Comparison of ENCODE assay signal across 8 cellular contexts in the genomic region with DNA sequence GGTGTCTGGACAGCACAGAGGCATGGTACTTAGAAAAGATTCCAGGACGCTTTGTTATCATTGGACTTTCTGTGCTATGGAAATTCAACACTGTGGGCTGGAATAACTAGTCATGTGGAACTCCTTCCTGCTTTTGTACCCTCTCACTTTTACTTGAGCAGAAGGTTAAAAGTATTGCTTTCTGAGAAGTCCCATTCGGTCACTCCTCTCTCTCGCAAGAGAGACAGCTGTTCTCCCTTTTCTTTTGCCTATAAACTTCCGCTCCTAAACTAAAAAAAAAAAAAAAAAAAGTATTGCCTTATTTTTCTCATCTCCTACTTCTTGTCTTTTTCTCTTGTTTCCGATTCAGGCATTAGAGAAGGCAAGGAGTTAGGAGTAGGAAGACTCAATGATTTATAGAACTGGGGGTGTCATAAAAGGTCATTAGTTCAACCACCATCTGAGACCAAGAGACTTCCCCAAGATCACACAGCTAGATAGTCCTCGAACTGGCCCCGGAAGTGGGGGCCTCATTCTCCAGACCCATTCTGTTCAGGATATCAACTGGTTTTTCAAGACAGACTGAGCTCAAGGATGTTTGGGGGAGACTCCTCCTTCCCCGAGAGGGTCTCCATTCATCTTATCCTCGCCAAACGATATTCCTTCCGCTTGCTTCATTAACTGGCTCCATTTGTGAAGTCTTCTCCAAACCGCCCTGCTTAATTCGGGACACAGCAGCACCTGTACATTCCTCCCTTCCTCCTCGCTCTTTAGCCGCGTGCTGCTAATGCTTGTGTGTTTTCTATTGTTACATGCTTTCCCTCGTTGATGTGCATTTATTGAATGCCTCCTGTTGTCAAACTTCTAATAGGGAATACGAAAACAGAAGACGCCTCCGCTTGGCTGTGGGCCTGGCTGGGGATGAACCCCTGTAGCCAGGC. TPM values are rescaled to one million over a fixed set of nuclear protein-coding genes. Genes with fewer than 3 reads are reported as not detected.
DNase-seq lines count a peak whose midpoint lies in the region; ATAC-seq, FAIRE-seq and TF ChIP-seq lines count a peak whose summit lies in the region.

No MANE protein-coding gene starts in this region.

- H3K79me1 ChIP-seq in mesendoderm (ENCODE audit: low read length) = no peaks in the 10 kb centered on the region

- peak; percentile 19 for ATAC-seq in HG02938 (IDR thresholded peaks at IDR 0.05; ENCODE audit: unreplicated experiment)
- ATAC-seq in HG03442 (IDR thresholded peaks at IDR 0.05; ENCODE audit: unreplicated experiment) = no peak

- H3K4me1 Mint-ChIP-seq in activated naive CD4-positive, alpha-beta T cell treated with anti-CD3 and anti-CD28 coated beads for 36 hours (ENCODE audit: low read depth) = peaks cover 38% of the 10 kb centered on the region
- peaks cover 36% of the 10 kb centered on the region for H3K4me1 Mint-ChIP-seq in dendritic cell treated with granulocyte-macrophage colony-stimulating factor and Interleukin-4, amounts not matched to agents 40 ng/mL and 50 ng/mL, for 4 days (ENCODE audit: low read depth)

- no peak overlapping the region for H4K5ac ChIP-seq in mesendoderm (ENCODE audit: low read length)

- H3K4ac ChIP-seq in mesendoderm (ENCODE audit: low read depth, low read length) = peak overlapping the region; percentile 4

- H3K9ac ChIP-seq in mesendoderm (ENCODE audit: low read length) = peak overlapping the region; percentile 87

- peak overlapping the region; percentile 96 for H3K56ac ChIP-seq in mesendoderm (ENCODE audit: low read length)

- no peaks in the 10 kb centered on the region for H3K27me3 Mint-ChIP-seq in activated naive CD4-positive, alpha-beta T cell treated with anti-CD3 and anti-CD28 coated beads for 36 hours (ENCODE audit: low read depth)
- H3K27me3 Mint-ChIP-seq in dendritic cell treated with granulocyte-macrophage colony-stimulating factor and Interleukin-4, amounts not matched to agents 40 ng/mL and 50 ng/mL, for 4 days = no peaks in the 10 kb centered on the region

- intact Hi-C loops in activated naive CD4-positive, alpha-beta T cell treated with anti-CD3 and anti-CD28 coated beads for 36 hours (cut with micrococcal nuclease) = loop anchor here (1.0 to 10.0 kb wide), 8 partner anchors 20 to 970 kb away; a partner anchor contains a TSS
- intact Hi-C loops in PC-9 (cut with micrococcal nuclease; ENCODE audit: unreplicated experiment) = loop anchor here (1.0 to 2.0 kb wide), 3 partner anchors 38 to 128 kb away; a partner anchor contains a TSS
- intact Hi-C loops in dendritic cell treated with granulocyte-macrophage colony-stimulating factor and Interleukin-4, amounts not matched to agents 40 ng/mL and 50 ng/mL, for 4 days (cut with micrococcal nuclease) = loop anchor here (1.0 to 2.0 kb wide), 3 partner anchors 20 to 129 kb away; a partner anchor contains a TSS

- H3K4me2 ChIP-seq in PC-9 (peak overlapping the region; percentile 90), mesendoderm (ENCODE audit: low read length) (peak overlapping the region; percentile 56)

- TSS peak; percentile 92 for BruUV-seq in PC-9 (replicated peaks; lab: Mats Ljungman, UMichigan)

- peaks cover 20% of the 10 kb centered on the region for H3K4me1 ChIP-seq in PC-9 (replicated peaks; ENCODE audit: insufficient read depth)
- peaks cover 7% of the 10 kb centered on the region for H3K4me1 ChIP-seq in mesendoderm (ENCODE audit: control insufficient read depth, low read depth, low read length)

- H3K27me3 ChIP-seq in PC-9 (ENCODE audit: insufficient read depth, low read depth) = no peaks in the 10 kb centered on the region
- H3K27me3 ChIP-seq in mesendoderm (ENCODE audit: insufficient read depth, low read length, poor library complexity) = no peaks in the 10 kb centered on the region

- no peaks in the 10 kb centered on the region for H3K9me3 Mint-ChIP-seq in activated naive CD4-positive, alpha-beta T cell treated with anti-CD3 and anti-CD28 coated beads for 36 hours
- no peaks in the 10 kb centered on the region for H3K9me3 Mint-ChIP-seq in dendritic cell treated with granulocyte-macrophage colony-stimulating factor and Interleukin-4, amounts not matched to agents 40 ng/mL and 50 ng/mL, for 4 days

- peak overlapping the region; percentile 55 for H3K27ac Mint-ChIP-seq in activated naive CD4-positive, alpha-beta T cell treated with anti-CD3 and anti-CD28 coated beads for 36 hours
- peak overlapping the region; percentile 97 for H3K27ac Mint-ChIP-seq in dendritic cell treated with granulocyte-macrophage colony-stimulating factor and Interleukin-4, amounts not matched to agents 40 ng/mL and 50 ng/mL, for 4 days

- H3K23ac ChIP-seq in mesendoderm (ENCODE audit: low read length) = no peak overlapping the region

- H3K27ac ChIP-seq in PC-9 (peak overlapping the region; percentile 62), mesendoderm (ENCODE audit: low read depth, low read length) (peak overlapping the region; percentile 63)

- H3K9me3 ChIP-seq in PC-9 (ENCODE audit: insufficient read depth, low read depth) = no peaks in the 10 kb centered on the region

- peak overlapping the region; percentile 91 for H2AFZ ChIP-seq in PC-9

- H3K36me3 Mint-ChIP-seq in activated naive CD4-positive, alpha-beta T cell treated with anti-CD3 and anti-CD28 coated beads for 36 hours (ENCODE audit: low read depth) = no peaks in the 10 kb centered on the region
- no peaks in the 10 kb centered on the region for H3K36me3 Mint-ChIP-seq in dendritic cell treated with granulocyte-macrophage colony-stimulating factor and Interleukin-4, amounts not matched to agents 40 ng/mL and 50 ng/mL, for 4 days (ENCODE audit: low read depth)

- H3K18ac ChIP-seq in mesendoderm (ENCODE audit: low read length) = peak overlapping the region; percentile 44

- DNase-seq in activated naive CD4-positive, alpha-beta T cell treated with anti-CD3 and anti-CD28 coated beads for 36 hours = no peak
- DNase-seq in activated naive CD4-positive, alpha-beta T cell treated with Interleukin-2 at 50 U/mL for 16 hours = no peak
- DNase-seq in PC-9 = no peak
- peak; percentile 56 for DNase-seq in mesendoderm
- DNase-seq in urothelium cell line (ENCODE audit: low spot score) = peak; percentile 26

- H2BK5ac ChIP-seq in mesendoderm (ENCODE audit: low read length) = peak overlapping the region; percentile 23

- H3F3A ChIP-seq in PC-9 (ENCODE audit: insufficient read depth, low read depth) = no peaks in the 10 kb centered on the region

- H3K36me3 ChIP-seq in PC-9 (ENCODE audit: low read depth) (no peaks in the 10 kb centered on the region), mesendoderm (ENCODE audit: control insufficient read depth, insufficient read depth, low read length) (no peaks in the 10 kb centered on the region)

- H2BK120ac ChIP-seq in mesendoderm (ENCODE audit: low read depth, low read length) = no peak overlapping the region

- H3K9me2 ChIP-seq in PC-9 (ENCODE audit: insufficient read depth) = no peaks in the 10 kb centered on the region

- H3K79me2 ChIP-seq in PC-9 (ENCODE audit: low read depth) (peaks cover 12% of the 10 kb centered on the region; the same call in 1 of the 2 replicates), mesendoderm (ENCODE audit: control insufficient read depth, insufficient read depth, low read length) (peaks cover 7% of the 10 kb centered on the region)

- H2BK15ac ChIP-seq in mesendoderm (replicated peaks; ENCODE audit: low read depth) = no peak overlapping the region

- no peak for FAIRE-seq in urothelium cell line (lab: Jason Lieb, UNC)

- POLR2A ChIA-PET in PC-9 (lab: Charles Lee; ENCODE audit: unreplicated experiment) = interaction anchor here (0.8 to 1.4 kb wide), 2 partner anchors 13 to 413 kb away, joined by 7 to 8 read pairs; no protein-coding TSS in a partner anchor

- H3K4me3 Mint-ChIP-seq in activated naive CD4-positive, alpha-beta T cell treated with anti-CD3 and anti-CD28 coated beads for 36 hours = peak overlapping the region; percentile 68
- H3K4me3 Mint-ChIP-seq in dendritic cell treated with granulocyte-macrophage colony-stimulating factor and Interleukin-4, amounts not matched to agents 40 ng/mL and 50 ng/mL, for 4 days = peak overlapping the region; percentile 71

- H4K8ac ChIP-seq in mesendoderm (ENCODE audit: low read depth, low read length) = no peak overlapping the region

- no peak for TF ChIP-seq CTCF in PC-9 (conservative IDR thresholded peaks at IDR 0.05)

- H4K20me1 ChIP-seq in PC-9 (ENCODE audit: insufficient read depth) = no peaks in the 10 kb centered on the region

- CTCF ChIA-PET in activated naive CD4-positive, alpha-beta T cell treated with anti-CD3 and anti-CD28 coated beads for 36 hours (lab: Charles Lee) = interaction anchor here (0.6 to 2.0 kb wide), 9 partner anchors 11 to 194 kb away, joined by 3 to 12 read pairs (median 4); no protein-coding TSS in a partner anchor
- CTCF ChIA-PET in PC-9 (lab: Charles Lee) = interaction anchor here (0.6 to 1.7 kb wide), 4 partner anchors 13 to 633 kb away, joined by 4 to 15 read pairs (median 6); no protein-coding TSS in a partner anchor

- WGBS in mesendoderm (ENCODE audit: extremely low coverage, insufficient coverage, low lambda C conversion rate) = no CpG with 5 or more reads among the region's 20 CpGs

- peak overlapping the region; percentile 70 for H3K4me3 ChIP-seq in PC-9
- peak overlapping the region; percentile 56 for H3K4me3 ChIP-seq in mesendoderm (ENCODE audit: low read length)

- no peak overlapping the region for H2AK5ac ChIP-seq in mesendoderm (ENCODE audit: low read length)

RNA-seq across cellular contexts. Expression of a gene that starts 1.0 kb away (rescaled TPM):
- total RNA-seq in activated naive CD4-positive, alpha-beta T cell treated with anti-CD3 and anti-CD28 coated beads for 36 hours = 10 to 100 TPM; 10.5 to 10.9 TPM
- 11.4 and 12.4 TPM in 2 replicates for total RNA-seq in PC-9 (2021)
- 91.3 TPM for polyA plus RNA-seq in mesendoderm (2013, experiment 1 of 2)
- 93.7 TPM for polyA plus RNA-seq in mesendoderm (2013, experiment 2 of 2)

Comparison
In these comparisons a context has a peak if more than half of its experiments do, and no peak if none do; other contexts are left out.
1. DNase-seq: peak in mesendoderm (single experiment) and urothelium cell line (single experiment); none in activated naive CD4-positive, alpha-beta T cell treated with anti-CD3 and anti-CD28 coated beads for 36 hours (single experiment), activated naive CD4-positive, alpha-beta T cell treated with Interleukin-2 at 50 U/mL for 16 hours (single experiment) and PC-9 (0 of 2).